ENCODE assay signal across 18 cellular contexts in the genomic region with DNA sequence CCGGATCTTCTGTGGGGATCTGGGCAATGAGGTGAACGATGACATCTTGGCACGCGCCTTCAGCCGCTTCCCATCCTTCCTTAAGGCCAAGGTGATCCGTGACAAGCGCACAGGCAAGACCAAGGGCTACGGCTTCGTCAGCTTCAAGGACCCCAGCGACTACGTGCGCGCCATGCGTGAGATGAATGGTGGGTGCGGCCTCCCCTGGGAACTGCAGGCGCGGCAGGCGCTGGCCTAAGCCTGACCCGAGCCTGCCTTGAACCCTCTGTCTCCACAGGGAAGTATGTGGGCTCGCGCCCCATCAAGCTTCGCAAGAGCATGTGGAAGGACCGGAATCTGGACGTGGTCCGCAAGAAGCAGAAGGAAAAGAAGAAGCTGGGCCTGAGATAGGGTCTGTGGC. TPM values are rescaled to one million over a fixed set of nuclear protein-coding genes. Genes with fewer than 3 reads are reported as not detected.
DNase-seq lines count a peak whose midpoint lies in the region; ATAC-seq, FAIRE-seq and TF ChIP-seq lines count a peak whose summit lies in the region.
"Had no signal": no experiment of that assay in that cellular context is flagged by ENCODE, and none has a peak within 500 bp of the region (broad histone marks: within the 10 kb centered on the region; RNA-seq: fewer than 3 reads in every experiment).

No MANE protein-coding gene starts in this region.

- TF ChIP-seq POLR2A in K562 (conservative IDR thresholded peaks at IDR 0.05), result no peak
- no peak for TF ChIP-seq POLR2A in uterus (IDR thresholded peaks at IDR 0.05)

- H3K23ac ChIP-seq in neuronal stem cell (ENCODE audit: low read depth, low read length, poor library complexity), result peak overlapping the region; percentile 37

- no peak overlapping the region for H4K8ac ChIP-seq in neuronal stem cell (ENCODE audit: low read depth, low read length)

- no peaks in the 10 kb centered on the region for H3K9me3 ChIP-seq in K562 (replicated peaks; ENCODE audit: control insufficient read depth, insufficient read depth, low read depth, low read length)
- no peaks in the 10 kb centered on the region for H3K9me3 ChIP-seq in neuronal stem cell (replicated peaks in 1 of 2; ENCODE audit: control insufficient read depth in 2 of 2, insufficient read depth in 1 of 2, low read depth in 1 of 2, low read length in 2 of 2)
- H3K9me3 ChIP-seq in uterus, result no peaks in the 10 kb centered on the region
- H3K9me3 ChIP-seq: Caco-2 had no signal

- peak; percentile 52 for DNase-seq in natural killer cell treated with Interleukin-12 subunit alpha and Interleukin-12 subunit beta and Interleukin-15 and Interleukin-18, amount 100 ng/mL, for 72 hours (ENCODE audit: low spot score)
- DNase-seq in natural killer cell (no peak), K562 (ENCODE audit: extremely low read depth in 1 of 4, low spot score in 3 of 4) (no peak), neuronal stem cell (ENCODE audit: low spot score) (no peak), OCI-M2 (lab: John Stamatoyannopoulos, UW; ENCODE audit: unreplicated experiment) (no peak), uterus (no peak)
- DNase-seq: AML-193; Caco-2; CD4-positive, alpha-beta T cell; H9 had no signal

- H3K4me3 Mint-ChIP-seq in natural killer cell treated with Interleukin-12 subunit alpha and Interleukin-12 subunit beta and Interleukin-15 and Interleukin-18, amount 100 ng/mL, for 72 hours, result no peak overlapping the region
- no peak overlapping the region for H3K4me3 Mint-ChIP-seq in natural killer cell
- H3K4me3 Mint-ChIP-seq: CD4-positive, alpha-beta T cell; H9 had no signal

- no peak overlapping the region for H3K14ac ChIP-seq in neuronal stem cell (ENCODE audit: low read length)

- ATAC-seq in natural killer cell treated with Interleukin-12 subunit alpha and Interleukin-12 subunit beta and Interleukin-15 and Interleukin-18, amount 100 ng/mL, for 72 hours, result no peak
- ATAC-seq in natural killer cell (no peak), K562 (no peak), HG03460 (IDR thresholded peaks at IDR 0.05; ENCODE audit: unreplicated experiment) (no peak)

- H3K4me2 ChIP-seq in K562 (ENCODE audit: insufficient read depth, low read length), result no peak overlapping the region
- H3K4me2 ChIP-seq in neuronal stem cell (ENCODE audit: insufficient read depth, low read length, poor library complexity, severe bottlenecking), result no peak overlapping the region

- H2AFZ ChIP-seq in K562 (ENCODE audit: low read depth, low read length) (no peak overlapping the region), neuronal stem cell (ENCODE audit: low read length) (no peak overlapping the region)

- H3K36me3 Mint-ChIP-seq in natural killer cell treated with Interleukin-12 subunit alpha and Interleukin-12 subunit beta and Interleukin-15 and Interleukin-18, amount 100 ng/mL, for 72 hours, result peaks cover 11% of the 10 kb centered on the region
- H3K36me3 Mint-ChIP-seq in natural killer cell, result peaks cover 2% of the 10 kb centered on the region

- H3K4me3 ChIP-seq in K562, result no peak overlapping the region
- H3K4me3 ChIP-seq in neuronal stem cell (ENCODE audit: low read length in 2 of 2), result no peak overlapping the region
- H3K4me3 ChIP-seq in uterus, result no peak overlapping the region

- H3K79me1 ChIP-seq in neuronal stem cell (ENCODE audit: low read depth, low read length), result no peaks in the 10 kb centered on the region

- no peak for TF ChIP-seq EP300 in K562 (IDR thresholded peaks at IDR 0.05; ENCODE audit: low read length)

- no peaks in the 10 kb centered on the region for H4K20me1 ChIP-seq in K562 (replicated peaks; ENCODE audit: control insufficient read depth, insufficient read depth, low read length)

- H3K27ac ChIP-seq in K562 (ENCODE audit: extremely low read depth, low read depth, low read length), result no peak overlapping the region
- H3K27ac ChIP-seq in neuronal stem cell (replicated peaks; ENCODE audit: low read length), result no peak overlapping the region
- no peak overlapping the region for H3K27ac ChIP-seq in uterus
- H3K27ac ChIP-seq: C4-2B had no signal

- WGBS in K562 (ENCODE audit: insufficient coverage, low coverage, missing lambda C conversion rate), result 88% methylated on average over 22 of the region's 25 CpGs
- WGBS in neuronal stem cell (ENCODE audit: extremely low coverage in 2 of 2, insufficient read length in 2 of 2, insufficient replicate concordance in 1 of 2), 2 donors, result no CpG with 5 or more reads among the region's 25 CpGs

- TF ChIP-seq CTCF in natural killer cell (IDR thresholded peaks at IDR 0.05) (no peak), K562 (IDR thresholded peaks at IDR 0.05 in 2 of 3, conservative IDR thresholded peaks at IDR 0.05 in 1 of 3; ENCODE audit: insufficient read depth in 2 of 3, low read depth in 1 of 3, low read length in 3 of 3) (no peak), uterus (IDR thresholded peaks at IDR 0.05) (no peak)

- no peak overlapping the region for H4K91ac ChIP-seq in neuronal stem cell (ENCODE audit: low read depth, low read length, poor library complexity)

- H2AK5ac ChIP-seq in neuronal stem cell (ENCODE audit: low read depth, low read length), result no peak overlapping the region

- peaks cover 11 to 21% of the 10 kb centered on the region in 2 experiments; a peak in 4 of 5 replicates for H3K4me1 ChIP-seq in K562 (replicated peaks in 1 of 2; ENCODE audit: control insufficient read depth in 2 of 2, insufficient read depth in 2 of 2, low read length in 2 of 2)
- peaks cover 9 to 15% of the 10 kb centered on the region in 2 donors for H3K4me1 ChIP-seq in neuronal stem cell (ENCODE audit: control insufficient read depth in 2 of 2, insufficient read depth in 1 of 2, low read depth in 1 of 2, low read length in 2 of 2)
- no peaks in the 10 kb centered on the region for H3K4me1 ChIP-seq in uterus

- intact Hi-C loops in natural killer cell (cut with micrococcal nuclease) (no loop called here), K562 (cut with micrococcal nuclease) (no loop called here), uterus (cut with DNase I; ENCODE audit: low total_unique reads) (no loop called here)

- no peak overlapping the region for H2BK12ac ChIP-seq in neuronal stem cell (ENCODE audit: low read length)

- H3K79me2 ChIP-seq in K562 (ENCODE audit: control insufficient read depth, insufficient read depth, low read length), result no peaks in the 10 kb centered on the region

- peaks cover 60% of the 10 kb centered on the region for H3K36me3 ChIP-seq in K562 (ENCODE audit: control insufficient read depth, insufficient read depth, low read length)
- H3K36me3 ChIP-seq in neuronal stem cell (replicated peaks in 1 of 2; ENCODE audit: control insufficient read depth in 2 of 2, insufficient read depth in 2 of 2, low read length in 2 of 2), result peaks cover 31 to 65% of the 10 kb centered on the region in 2 donors
- no peaks in the 10 kb centered on the region for H3K36me3 ChIP-seq in uterus

- H2BK5ac ChIP-seq in neuronal stem cell (ENCODE audit: low read length), result no peak overlapping the region

- no peaks in the 10 kb centered on the region for H3K27me3 ChIP-seq in K562 (ENCODE audit: control insufficient read depth in 2 of 2, insufficient read depth in 2 of 2, low read length in 2 of 2)
- H3K27me3 ChIP-seq in neuronal stem cell (ENCODE audit: control insufficient read depth in 3 of 3, insufficient read depth in 3 of 3, low read depth in 1 of 3, low read length in 3 of 3), result no peaks in the 10 kb centered on the region
- no peaks in the 10 kb centered on the region for H3K27me3 ChIP-seq in uterus

- BruUV-seq in K562 (replicated peaks; lab: Mats Ljungman, UMichigan), result no TSS peak

- H3K9ac ChIP-seq in K562 (ENCODE audit: insufficient read depth in 1 of 2, low read depth in 2 of 2, low read length in 2 of 2) (no peak overlapping the region), neuronal stem cell (ENCODE audit: low read depth, low read length, poor library complexity) (no peak overlapping the region)

- POLR2A ChIA-PET in K562 (lab: Yijun Ruan, JAX), result interaction anchor here (0.6 to 1.8 kb wide), 6 partner anchors 9 to 321 kb away, joined by 3 to 13 read pairs (median 3); partner anchors contain the start of genes COX6B1 and HAUS5

- H2BK120ac ChIP-seq in neuronal stem cell (ENCODE audit: low read depth, low read length), result no peak overlapping the region

- in situ Hi-C loops in K562 (cut with MboI), result no loop called here

- peaks cover 11 to 16% of the 10 kb centered on the region in 2 donors for H3K4me1 Mint-ChIP-seq in natural killer cell treated with Interleukin-12 subunit alpha and Interleukin-12 subunit beta and Interleukin-15 and Interleukin-18, amount 100 ng/mL, for 72 hours (ENCODE audit: low read depth in 2 of 2)
- H3K4me1 Mint-ChIP-seq in natural killer cell, result peaks cover 5 to 6% of the 10 kb centered on the region in 2 donors

- no peak overlapping the region for H3K4ac ChIP-seq in neuronal stem cell (ENCODE audit: low read length)

- FAIRE-seq in K562 (lab: Jason Lieb, UNC), result no peak
- FAIRE-seq: A204.1, D721Med, G401.6, GM12891, GM19239, H1 had no signal

- CTCF ChIA-PET in K562 (lab: Yijun Ruan, JAX; ENCODE audit: low intra/inter-chr PET ratio), result no interaction called here

- H3K9me1 ChIP-seq in K562 (ENCODE audit: control insufficient read depth, insufficient read depth, low read length), result no peaks in the 10 kb centered on the region

- H3K9me3 Mint-ChIP-seq in natural killer cell treated with Interleukin-12 subunit alpha and Interleukin-12 subunit beta and Interleukin-15 and Interleukin-18, amount 100 ng/mL, for 72 hours, result no peaks in the 10 kb centered on the region
- H3K9me3 Mint-ChIP-seq in natural killer cell, result no peaks in the 10 kb centered on the region
- H3K9me3 Mint-ChIP-seq: CD4-positive, alpha-beta T cell; H9 had no signal

- TF ChIP-seq RAD21 in K562 (CRISPR knock-in tag; conservative IDR thresholded peaks at IDR 0.05 in 1 of 2, IDR thresholded peaks at IDR 0.05 in 1 of 2), result no peak

- H2BK15ac ChIP-seq in neuronal stem cell (ENCODE audit: low read length), result no peak overlapping the region

- no peaks in the 10 kb centered on the region for H3K27me3 Mint-ChIP-seq in natural killer cell treated with Interleukin-12 subunit alpha and Interleukin-12 subunit beta and Interleukin-15 and Interleukin-18, amount 100 ng/mL, for 72 hours
- H3K27me3 Mint-ChIP-seq in natural killer cell (ENCODE audit: low read depth in 2 of 2), result no peaks in the 10 kb centered on the region
- H3K27me3 Mint-ChIP-seq: CD4-positive, alpha-beta T cell had no signal

- no peak overlapping the region for H3K18ac ChIP-seq in neuronal stem cell (ENCODE audit: low read length)

- no peak overlapping the region for H3K27ac Mint-ChIP-seq in natural killer cell treated with Interleukin-12 subunit alpha and Interleukin-12 subunit beta and Interleukin-15 and Interleukin-18, amount 100 ng/mL, for 72 hours
- H3K27ac Mint-ChIP-seq in natural killer cell, result no peak overlapping the region
- H3K27ac Mint-ChIP-seq: CD4-positive, alpha-beta T cell had no signal

RNA-seq across cellular contexts. Expression of gene ETV2, which starts 4.4 kb away (rescaled TPM):
- 1 to 10 TPM in 1 of 2 donors, under 1 TPM in 1; 0.39 to 1.2 TPM for total RNA-seq in natural killer cell treated with Interleukin-12 subunit alpha and Interleukin-12 subunit beta and Interleukin-15 and Interleukin-18, amount 100 ng/mL, for 72 hours
- total RNA-seq in natural killer cell (1 to 10 TPM in 1 of 3 donors, under 1 TPM in 2; 0.48 to 2.0 (median 0.87) TPM), K562 (2014; rRNA removed) (3.0 and 3.5 TPM in 2 replicates), K562 (2014; rRNA removed; fragmentation: Illumina TruSeq; extraction: Trizol) (0.11 TPM in 1 of 2 replicates, not detected in the other), K562 (2015; rRNA removed; fragmentation: Illumina TruSeq; extraction: Trizol) (0.57 and 1.2 TPM in 2 replicates), K562 (2021) (2.9 and 3.7 TPM in 2 replicates), uterus (1 to 10 TPM in 1 of 4 donors, under 1 TPM in 1, not detected in 2; 0.48 to 1.6 TPM)
- 0.97 TPM in 1 of 2 replicates, not detected in the other for total RNA-seq in K562 (2011; cell fraction: chromatin; rRNA removed; ENCODE audit: low replicate concordance)
- total RNA-seq in K562 (2011; cell fraction: nucleolus; rRNA removed), result 1.3 and 1.7 TPM in 2 replicates
- total RNA-seq in K562 (2011; cell fraction: nucleoplasm; rRNA removed), result 0.73 and 0.76 TPM in 2 replicates
- polyA plus RNA-seq in K562 (2011; rRNA removed) (0.22 and 0.33 TPM in 2 replicates), K562 (2014; fragmentation: Illumina TruSeq; extraction: Trizol) (0.55 and 2.6 TPM in 2 replicates), K562 (2014; fragmentation: Nextera tagmentation; extraction: Ambion mirVana) (under 1 TPM; 0.11 to 0.13 TPM), K562 (2014; rRNA removed) (2.4 and 2.6 TPM in 2 replicates)
- polyA plus RNA-seq in K562 (2011; cell fraction: cytosol; rRNA removed), result 0.28 and 1.6 TPM in 2 replicates
- 0.42 and 2.4 TPM in 2 replicates for polyA plus RNA-seq in K562 (2011; cell fraction: nucleus; rRNA removed)
- polyA plus RNA-seq in K562 (2012), result 2.7 TPM in 2 replicates
- 0.14 TPM in 1 of 2 replicates, not detected in the other for polyA minus RNA-seq in K562 (2011; rRNA and poly(A)+ RNA removed)
- not detected in 2 replicates for polyA minus RNA-seq in K562 (2011; cell fraction: cytosol; rRNA and poly(A)+ RNA removed)
- 0.94 and 1.1 TPM in 2 replicates for polyA minus RNA-seq in K562 (2011; cell fraction: nucleus; rRNA and poly(A)+ RNA removed)
- polyA plus RNA-seq in neuronal stem cell (2013, experiment 1 of 2), result 2.1 TPM
- 1.9 TPM for polyA plus RNA-seq in neuronal stem cell (2013, experiment 2 of 2)

RNA-seq across cellular contexts. Expression of gene RBM42, which starts 8.3 kb away (rescaled TPM):
- total RNA-seq in natural killer cell treated with Interleukin-12 subunit alpha and Interleukin-12 subunit beta and Interleukin-15 and Interleukin-18, amount 100 ng/mL, for 72 hours, result 100 to 1,000 TPM; 109 to 110 TPM
- total RNA-seq in natural killer cell (10 to 100 TPM; 51.6 to 61.7 (median 58.2) TPM), K562 (2014; rRNA removed) (132 and 171 TPM in 2 replicates), K562 (2014; rRNA removed; fragmentation: Illumina TruSeq; extraction: Trizol) (12.7 and 20.7 TPM in 2 replicates), K562 (2015; rRNA removed; fragmentation: Illumina TruSeq; extraction: Trizol) (46.4 and 51.5 TPM in 2 replicates), K562 (2021) (145 and 149 TPM in 2 replicates), uterus (10 to 100 TPM; 23.8 to 60.0 (median 31.5) TPM)
- total RNA-seq in K562 (2011; cell fraction: chromatin; rRNA removed; ENCODE audit: low replicate concordance), result 12.1 and 19.6 TPM in 2 replicates
- total RNA-seq in K562 (2011; cell fraction: nucleolus; rRNA removed), result 19.0 and 21.1 TPM in 2 replicates
- 19.6 and 26.1 TPM in 2 replicates for total RNA-seq in K562 (2011; cell fraction: nucleoplasm; rRNA removed)
- polyA plus RNA-seq in K562 (2011; rRNA removed) (31.8 and 46.6 TPM in 2 replicates), K562 (2014; fragmentation: Illumina TruSeq; extraction: Trizol) (32.4 and 69.0 TPM in 2 replicates), K562 (2014; fragmentation: Nextera tagmentation; extraction: Ambion mirVana) (1 to 10 TPM; 5.7 to 8.2 TPM), K562 (2014; rRNA removed) (96.7 and 123 TPM in 2 replicates)
- 50.1 and 125 TPM in 2 replicates for polyA plus RNA-seq in K562 (2011; cell fraction: cytosol; rRNA removed)
- 21.3 and 28.1 TPM in 2 replicates for polyA plus RNA-seq in K562 (2011; cell fraction: nucleus; rRNA removed)
- 85.2 and 92.8 TPM in 2 replicates for polyA plus RNA-seq in K562 (2012)
- polyA minus RNA-seq in K562 (2011; rRNA and poly(A)+ RNA removed), result 13.3 and 15.7 TPM in 2 replicates
- polyA minus RNA-seq in K562 (2011; cell fraction: cytosol; rRNA and poly(A)+ RNA removed), result 37.6 and 41.4 TPM in 2 replicates
- polyA minus RNA-seq in K562 (2011; cell fraction: nucleus; rRNA and poly(A)+ RNA removed), result 4.6 and 7.0 TPM in 2 replicates
- 39.0 TPM for polyA plus RNA-seq in neuronal stem cell (2013, experiment 1 of 2)
- polyA plus RNA-seq in neuronal stem cell (2013, experiment 2 of 2), result 39.4 TPM

RNA-seq across cellular contexts. Expression of gene COX6B1, which starts 11.0 kb away (rescaled TPM):
- 100 to 1,000 TPM; 363 to 400 TPM for total RNA-seq in natural killer cell treated with Interleukin-12 subunit alpha and Interleukin-12 subunit beta and Interleukin-15 and Interleukin-18, amount 100 ng/mL, for 72 hours
- total RNA-seq in natural killer cell (100 to 1,000 TPM; 213 to 247 (median 215) TPM), K562 (2014; rRNA removed) (777 and 1,094 TPM in 2 replicates), K562 (2014; rRNA removed; fragmentation: Illumina TruSeq; extraction: Trizol) (1,091 and 1,219 TPM in 2 replicates), K562 (2015; rRNA removed; fragmentation: Illumina TruSeq; extraction: Trizol) (1,062 and 1,116 TPM in 2 replicates), K562 (2021) (826 and 961 TPM in 2 replicates), uterus (100 to 1,000 TPM in 3 of 4 donors, 10 to 100 TPM in 1; 47.4 to 344 (median 208) TPM)
- 34.6 and 63.8 TPM in 2 replicates for total RNA-seq in K562 (2011; cell fraction: chromatin; rRNA removed; ENCODE audit: low replicate concordance)
- total RNA-seq in K562 (2011; cell fraction: nucleolus; rRNA removed), result 128 and 147 TPM in 2 replicates
- 127 and 158 TPM in 2 replicates for total RNA-seq in K562 (2011; cell fraction: nucleoplasm; rRNA removed)
- polyA plus RNA-seq in K562 (2011; rRNA removed) (963 and 1,008 TPM in 2 replicates), K562 (2014; fragmentation: Illumina TruSeq; extraction: Trizol) (1,441 and 1,704 TPM in 2 replicates), K562 (2014; fragmentation: Nextera tagmentation; extraction: Ambion mirVana) (1,000 to 10,000 TPM; 2,325 to 2,393 TPM), K562 (2014; rRNA removed) (1,426 and 1,451 TPM in 2 replicates)
- 1,680 and 1,786 TPM in 2 replicates for polyA plus RNA-seq in K562 (2011; cell fraction: cytosol; rRNA removed)
- 429 and 540 TPM in 2 replicates for polyA plus RNA-seq in K562 (2011; cell fraction: nucleus; rRNA removed)
- 1,082 and 1,282 TPM in 2 replicates for polyA plus RNA-seq in K562 (2012)
- polyA minus RNA-seq in K562 (2011; rRNA and poly(A)+ RNA removed), result 681 and 736 TPM in 2 replicates
- polyA minus RNA-seq in K562 (2011; cell fraction: cytosol; rRNA and poly(A)+ RNA removed), result 247 and 280 TPM in 2 replicates
- 57.8 and 131 TPM in 2 replicates for polyA minus RNA-seq in K562 (2011; cell fraction: nucleus; rRNA and poly(A)+ RNA removed)
- polyA plus RNA-seq in neuronal stem cell (2013, experiment 1 of 2), result 708 TPM
- polyA plus RNA-seq in neuronal stem cell (2013, experiment 2 of 2), result 694 TPM

RNA-seq across cellular contexts. Expression of gene HAUS5, which starts 24.6 kb away (rescaled TPM):
- total RNA-seq in natural killer cell treated with Interleukin-12 subunit alpha and Interleukin-12 subunit beta and Interleukin-15 and Interleukin-18, amount 100 ng/mL, for 72 hours, result 10 to 100 TPM; 29.2 to 55.0 TPM
- total RNA-seq in natural killer cell, result 10 to 100 TPM; 17.5 to 26.4 (median 21.6) TPM
- 51.5 and 132 TPM in 2 replicates for total RNA-seq in K562 (2011; cell fraction: chromatin; rRNA removed; ENCODE audit: low replicate concordance)
- total RNA-seq in K562 (2011; cell fraction: nucleolus; rRNA removed), result 81.6 and 90.9 TPM in 2 replicates
- total RNA-seq in K562 (2011; cell fraction: nucleoplasm; rRNA removed), result 63.4 TPM in 2 replicates
- 34.1 and 42.5 TPM in 2 replicates for total RNA-seq in K562 (2014; rRNA removed)
- total RNA-seq in K562 (2014; rRNA removed; fragmentation: Illumina TruSeq; extraction: Trizol), result 9.0 and 10.9 TPM in 2 replicates
- total RNA-seq in K562 (2015; rRNA removed; fragmentation: Illumina TruSeq; extraction: Trizol), result 11.3 and 12.1 TPM in 2 replicates
- total RNA-seq in K562 (2021), result 38.1 and 41.3 TPM in 2 replicates
- 14.2 and 19.9 TPM in 2 replicates for polyA plus RNA-seq in K562 (2011; rRNA removed)
- polyA plus RNA-seq in K562 (2011; cell fraction: cytosol; rRNA removed), result 12.2 and 17.1 TPM in 2 replicates
- 161 and 209 TPM in 2 replicates for polyA plus RNA-seq in K562 (2011; cell fraction: nucleus; rRNA removed)
- 23.5 and 33.1 TPM in 2 replicates for polyA plus RNA-seq in K562 (2012)
- polyA plus RNA-seq in K562 (2014; fragmentation: Illumina TruSeq; extraction: Trizol), result 14.8 and 20.5 TPM in 2 replicates
- 1 to 10 TPM; 3.5 to 4.1 TPM for polyA plus RNA-seq in K562 (2014; fragmentation: Nextera tagmentation; extraction: Ambion mirVana)
- 37.8 and 38.3 TPM in 2 replicates for polyA plus RNA-seq in K562 (2014; rRNA removed)
- polyA minus RNA-seq in K562 (2011; rRNA and poly(A)+ RNA removed), result 3.4 and 5.9 TPM in 2 replicates
- 7.5 and 8.7 TPM in 2 replicates for polyA minus RNA-seq in K562 (2011; cell fraction: cytosol; rRNA and poly(A)+ RNA removed)
- 20.7 and 21.9 TPM in 2 replicates for polyA minus RNA-seq in K562 (2011; cell fraction: nucleus; rRNA and poly(A)+ RNA removed)
- polyA plus RNA-seq in neuronal stem cell (2013, experiment 1 of 2), result 16.2 TPM
- 16.1 TPM for polyA plus RNA-seq in neuronal stem cell (2013, experiment 2 of 2)
- total RNA-seq in uterus, result 10 to 100 TPM in 3 of 4 donors, 1 to 10 TPM in 1; 6.1 to 37.9 (median 17.7) TPM

RNA-seq across cellular contexts. Expression of gene UPK1A, which starts 29.2 kb away (rescaled TPM):
- total RNA-seq in natural killer cell treated with Interleukin-12 subunit alpha and Interleukin-12 subunit beta and Interleukin-15 and Interleukin-18, amount 100 ng/mL, for 72 hours, result under 1 TPM; 0.38 to 0.70 TPM
- total RNA-seq in natural killer cell (not detected), K562 (2014; rRNA removed) (not detected in 2 replicates), K562 (2014; rRNA removed; fragmentation: Illumina TruSeq; extraction: Trizol) (not detected in 2 replicates), K562 (2015; rRNA removed; fragmentation: Illumina TruSeq; extraction: Trizol) (not detected in 2 replicates), K562 (2021) (not detected in 2 replicates), uterus (under 1 TPM in 1 of 4 donors, not detected in 3; 0.91 TPM)
- not detected in 2 replicates for total RNA-seq in K562 (2011; cell fraction: chromatin; rRNA removed; ENCODE audit: low replicate concordance)
- total RNA-seq in K562 (2011; cell fraction: nucleolus; rRNA removed), result 0.33 TPM in 1 of 2 replicates, not detected in the other
- total RNA-seq in K562 (2011; cell fraction: nucleoplasm; rRNA removed), result not detected in 2 replicates
- polyA plus RNA-seq in K562 (2011; rRNA removed) (0.06 TPM in 1 of 2 replicates, not detected in the other), K562 (2014; fragmentation: Illumina TruSeq; extraction: Trizol) (not detected in 2 replicates), K562 (2014; fragmentation: Nextera tagmentation; extraction: Ambion mirVana) (under 1 TPM in 1 of 2 experiments, not detected in 1; 0.13 TPM), K562 (2014; rRNA removed) (not detected in 2 replicates)
- polyA plus RNA-seq in K562 (2011; cell fraction: cytosol; rRNA removed), result not detected in 2 replicates
- polyA plus RNA-seq in K562 (2011; cell fraction: nucleus; rRNA removed), result 0.10 TPM in 1 of 2 replicates, not detected in the other
- 0.08 TPM in 1 of 2 replicates, not detected in the other for polyA plus RNA-seq in K562 (2012)
- polyA minus RNA-seq in K562 (2011; rRNA and poly(A)+ RNA removed), result not detected in 2 replicates
- polyA minus RNA-seq in K562 (2011; cell fraction: cytosol; rRNA and poly(A)+ RNA removed), result not detected in 2 replicates
- polyA minus RNA-seq in K562 (2011; cell fraction: nucleus; rRNA and poly(A)+ RNA removed), result not detected in 2 replicates
- 0.53 TPM for polyA plus RNA-seq in neuronal stem cell (2013, experiment 1 of 2)
- polyA plus RNA-seq in neuronal stem cell (2013, experiment 2 of 2), result 0.57 TPM
- total RNA-seq: Caco-2 had no signal
